ENCODE assay signal across 21 cellular contexts in the genomic region with DNA sequence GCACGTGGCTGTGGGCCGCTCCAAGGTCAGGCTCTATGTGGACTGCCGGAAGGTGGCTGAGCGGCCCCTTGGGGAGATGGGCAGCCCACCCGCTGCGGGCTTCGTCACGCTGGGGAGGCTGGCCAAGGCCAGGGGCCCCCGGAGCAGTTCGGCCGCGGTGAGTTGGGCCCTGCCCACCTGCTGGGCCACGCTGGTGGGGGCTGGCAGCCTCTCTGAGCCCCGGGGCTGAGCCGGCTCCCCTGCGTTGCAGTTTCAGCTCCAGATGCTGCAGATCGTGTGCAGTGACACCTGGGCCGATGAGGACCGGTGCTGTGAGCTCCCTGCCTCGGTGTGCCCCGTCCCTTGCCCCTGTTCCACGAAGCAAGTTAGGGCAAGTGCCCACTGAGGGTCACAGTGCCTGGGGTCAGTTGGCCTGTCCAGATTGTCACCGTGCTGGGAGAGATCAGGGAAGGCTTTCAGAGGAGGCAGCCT. TPM values are rescaled to one million over a fixed set of nuclear protein-coding genes. Genes with fewer than 3 reads are reported as not detected.
"Had no signal": no experiment of that assay in that cellular context is flagged by ENCODE, and none has a peak within 500 bp of the region (broad histone marks: within the 10 kb centered on the region; RNA-seq: fewer than 3 reads in every experiment).

No MANE protein-coding gene starts in this region.

- H3K27ac Mint-ChIP-seq: activated B cell treated with CpG ODN at 0.5 μM for 24 hours; activated CD4-positive, alpha-beta T cell treated with anti-CD3 and anti-CD28 coated beads, Interleukin-2, amount 10 ng/mL, durations not matched to agents 24 days and 14 days; activated CD8-positive, alpha-beta T cell treated with anti-CD3 and anti-CD28 coated beads for 36 hours; brain; neural progenitor cell; T-cell had no signal

- DNase-seq: activated B cell treated with CpG ODN at 0.5 μM for 24 hours; activated CD4-positive, alpha-beta T cell treated with anti-CD3 and anti-CD28 coated beads, Interleukin-2, amount 10 ng/mL, durations not matched to agents 24 days and 14 days; activated CD8-positive, alpha-beta T cell treated with anti-CD3 and anti-CD28 coated beads for 36 hours; activated gamma-delta T cell; activated T-cell treated with anti-CD3 and anti-CD28 coated beads, Interleukin-2, amount 50 U/mL, for 48 hours; central memory CD4-positive, alpha-beta T cell; foreskin keratinocyte; hippocampal formation; spleen; stimulated activated naive CD4-positive, alpha-beta T cell; uterus had no signal

- H3K36me3 ChIP-seq: neural progenitor cell, pancreas, spleen, thyroid gland, uterus had no signal

- H3K4me1 ChIP-seq: foreskin keratinocyte, neural progenitor cell, pancreas, uterus had no signal

- H3K4me1 Mint-ChIP-seq: activated B cell treated with CpG ODN at 0.5 μM for 24 hours; activated CD4-positive, alpha-beta T cell treated with anti-CD3 and anti-CD28 coated beads, Interleukin-2, amount 10 ng/mL, durations not matched to agents 24 days and 14 days; T-cell had no signal

- H3K27ac ChIP-seq: coronary artery, foreskin keratinocyte, neural progenitor cell, pancreas, spleen, thyroid gland, uterus had no signal

- ATAC-seq: activated CD8-positive, alpha-beta T cell treated with anti-CD3 and anti-CD28 coated beads for 36 hours; foreskin keratinocyte; pancreas; SK-N-SH treated with all-trans-retinoic acid at 6 μM for 48 hours; T-cell had no signal

- H3K4me3 Mint-ChIP-seq: activated B cell treated with CpG ODN at 0.5 μM for 24 hours; activated CD4-positive, alpha-beta T cell treated with anti-CD3 and anti-CD28 coated beads, Interleukin-2, amount 10 ng/mL, durations not matched to agents 24 days and 14 days; activated CD8-positive, alpha-beta T cell treated with anti-CD3 and anti-CD28 coated beads for 36 hours; brain; neural progenitor cell; T-cell had no signal

- H3K4me3 ChIP-seq: coronary artery, neural progenitor cell, pancreas, spleen, thyroid gland, uterus had no signal

- H3K27me3 ChIP-seq: thyroid gland, uterus had no signal

- H3K27me3 Mint-ChIP-seq: activated CD8-positive, alpha-beta T cell treated with anti-CD3 and anti-CD28 coated beads for 36 hours had no signal

- H3K9me3 Mint-ChIP-seq: activated B cell treated with CpG ODN at 0.5 μM for 24 hours; activated CD4-positive, alpha-beta T cell treated with anti-CD3 and anti-CD28 coated beads, Interleukin-2, amount 10 ng/mL, durations not matched to agents 24 days and 14 days; activated CD8-positive, alpha-beta T cell treated with anti-CD3 and anti-CD28 coated beads for 36 hours; brain; neural progenitor cell; T-cell had no signal

- H3K36me3 Mint-ChIP-seq: brain, neural progenitor cell, T-cell had no signal

- H3K9me3 ChIP-seq: pancreas, spleen, thyroid gland, uterus had no signal

RNA-seq across cellular contexts. Expression of a gene that starts 27.1 kb away (rescaled TPM):
- total RNA-seq: activated B cell treated with CpG ODN at 0.5 μM for 24 hours; activated CD4-positive, alpha-beta T cell treated with anti-CD3 and anti-CD28 coated beads, Interleukin-2, amount 10 ng/mL, durations not matched to agents 24 days and 14 days; epithelial cell of proximal tubule; fibroblast of lung; foreskin keratinocyte; pancreas had no signal

RNA-seq across cellular contexts. Expression of a gene that starts 41.1 kb away (rescaled TPM):
- total RNA-seq: activated B cell treated with CpG ODN at 0.5 μM for 24 hours; activated CD4-positive, alpha-beta T cell treated with anti-CD3 and anti-CD28 coated beads, Interleukin-2, amount 10 ng/mL, durations not matched to agents 24 days and 14 days; activated CD8-positive, alpha-beta T cell treated with anti-CD3 and anti-CD28 coated beads for 36 hours; epithelial cell of proximal tubule; fibroblast of lung; foreskin keratinocyte; myocyte; T-cell had no signal
